ENCODE assay signal across 27 cellular contexts in genomic region chr20:58261660-58262059, GRCh38. TPM values are rescaled to one million over a fixed set of nuclear protein-coding genes. Genes with fewer than 3 reads are reported as not detected.
"Had no signal": no experiment of that assay in that cellular context is flagged by ENCODE, and none has a peak within 500 bp of the region (broad histone marks: within the 10 kb centered on the region; RNA-seq: fewer than 3 reads in every experiment).

No MANE protein-coding gene starts in this region.

- H3K27ac ChIP-seq: stomach, suprapubic skin, testis, thoracic aorta, thyroid gland, tibial artery, tibial nerve, transverse colon, upper lobe of left lung, upper lobe of right lung, uterus, vagina had no signal

- ATAC-seq: stimulated activated effector memory CD8-positive, alpha-beta T cell treated with anti-CD3 and anti-CD28 coated beads, Interleukin-12 subunit alpha, Interleukin-12 subunit beta, amount 100 ng/mL, for 72 hours; stimulated activated memory B cell treated with anti-CD40 and anti-IgM and Interleukin-4, amounts not matched to agents 10 μg/mL and 1 μg/mL and 100 μg/mL, for 72 hours; stimulated activated naive B cell treated with anti-CD40 and anti-IgM and Interleukin-4, amounts not matched to agents 10 μg/mL and 1 μg/mL and 100 μg/mL, for 72 hours; stimulated activated naive CD8-positive, alpha-beta T cell treated with anti-CD3 and anti-CD28 coated beads, Interleukin-15, amount 100 ng/mL, for 72 hours; stimulated activated naive CD8-positive, alpha-beta T cell treated with anti-CD3 and anti-CD28 coated beads, Interleukin-15, Interleukin-2, amounts not matched to agents 100 U/mL and 50 U/mL, for 24 hours; upper lobe of right lung had no signal

- H3K36me3 ChIP-seq: thoracic aorta, thyroid gland, uterus had no signal

- H3K4me1 ChIP-seq: stomach, suprapubic skin, testis, thyroid gland, upper lobe of left lung, upper lobe of right lung, uterus, vagina had no signal

- H3K4me3 ChIP-seq: stomach, suprapubic skin, testis, thoracic aorta, thyroid gland, tibial artery, tibial nerve, transverse colon, upper lobe of left lung, upper lobe of right lung, uterus, vagina had no signal

- H3K9me3 ChIP-seq: stomach, suprapubic skin, testis, thoracic aorta, thyroid gland, tibial artery, tibial nerve, transverse colon, upper lobe of left lung, upper lobe of right lung, uterus, vagina had no signal

- DNase-seq: stimulated activated CD4-positive, alpha-beta T cell treated with anti-CD3 and anti-CD28 coated beads, Interleukin-2, amount 100 ng/mL, for 48 hours; stimulated activated CD4-positive, alpha-beta T cell treated with anti-CD3 and anti-CD28 coated beads, Interleukin-4, amount 100 ng/mL, for 1 hour; stimulated activated CD4-positive, alpha-beta T cell treated with anti-CD3 and anti-CD28 coated beads, Interleukin-4, amount 100 ng/mL, for 24 hours; stimulated activated CD4-positive, alpha-beta T cell treated with anti-CD3 and anti-CD28 coated beads, Interleukin-4, amount 100 ng/mL, for 4 hours; stimulated activated CD8-positive, alpha-beta memory T cell treated with anti-CD3 and anti-CD28 coated beads, Interleukin-4, amount 100 ng/mL, for 48 hours; stimulated activated naive B cell treated with anti-CD40 and anti-IgM and Interleukin-4, amounts not matched to agents 10 μg/mL and 1 μg/mL and 100 μg/mL, for 72 hours; stimulated activated naive CD4-positive, alpha-beta T cell; stimulated activated naive CD4-positive, alpha-beta T cell treated with Interleukin-2 at 50 U/mL for 16 hours; stimulated activated naive CD8-positive, alpha-beta T cell treated with anti-CD3 and anti-CD28 coated beads, Interleukin-15, amount 100 ng/mL, for 72 hours; stimulated activated naive CD8-positive, alpha-beta T cell treated with anti-CD3 and anti-CD28 coated beads, Interleukin-15, Interleukin-2, amounts not matched to agents 100 U/mL and 50 U/mL, for 24 hours; stomach; substantia nigra; testis; thyroid gland; tibial artery; transverse colon; upper lobe of left lung; upper lobe of right lung; uterus had no signal

- H3K27me3 ChIP-seq: stomach, suprapubic skin, testis, thyroid gland, tibial artery, tibial nerve, transverse colon, upper lobe of left lung, upper lobe of right lung, uterus, vagina had no signal

RNA-seq across cellular contexts. Expression of gene ANKRD60, which starts 33.2 kb away (rescaled TPM):
- polyA plus RNA-seq: stomach, thymus, urinary bladder had no signal
